Comparison of ENCODE assay signal across 8 cellular contexts in the genomic region with DNA sequence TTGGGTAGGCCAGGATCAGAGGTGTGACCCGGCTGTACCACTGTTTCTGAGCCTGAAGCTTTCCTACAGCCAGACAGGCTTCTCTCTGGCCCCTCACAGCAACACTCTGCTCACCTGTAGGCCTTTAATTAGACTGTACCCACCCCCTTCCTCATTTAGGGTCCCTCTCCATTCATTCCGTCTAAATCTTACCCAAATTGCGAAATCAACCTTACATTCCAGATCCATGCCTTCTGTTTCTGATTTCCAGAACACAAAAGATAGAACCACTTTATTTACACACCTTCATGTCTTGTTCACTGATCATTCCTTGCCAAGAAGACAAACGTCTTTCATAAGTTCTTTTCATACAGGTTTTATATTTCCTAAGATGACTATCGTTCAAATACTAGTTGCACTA.
"Had no signal": no experiment of that assay in that cellular context is flagged by ENCODE, and none has a peak within 500 bp of the region (broad histone marks: within the 10 kb centered on the region; RNA-seq: fewer than 3 reads in every experiment).

No MANE protein-coding gene starts in this region.

- FAIRE-seq: G401.6, GM12878, GM12891, GM12892, GM18507, GM19239 had no signal

- H3K4me3 ChIP-seq: GM12878 had no signal

- ATAC-seq: GM12878 had no signal

- DNase-seq: GDM1, GF-D8 had no signal
